In genomic region chr13:39419068-39419467, GRCh38 we compare ENCODE assay signal across 21 cellular contexts.
"Had no signal": no experiment of that assay in that cellular context is flagged by ENCODE, and none has a peak within 500 bp of the region (broad histone marks: within the 10 kb centered on the region; RNA-seq: fewer than 3 reads in every experiment).

No MANE protein-coding gene starts in this region.

- DNase-seq: activated B cell treated with CpG ODN at 0.5 μM for 24 hours; activated CD4-positive, alpha-beta T cell treated with anti-CD3 and anti-CD28 coated beads for 36 hours; activated CD4-positive, alpha-beta T cell treated with anti-CD3 and anti-CD28 coated beads, Interleukin-2, amount 50 U/mL, for 4 hours; activated CD8-positive, alpha-beta memory T cell treated with anti-CD3 and anti-CD28 coated beads for 24 hours; activated CD8-positive, alpha-beta memory T cell treated with anti-CD3 and anti-CD28 coated beads, Interleukin-2, amount 50 U/mL, for 4 hours; activated T-cell treated with anti-CD3 and anti-CD28 coated beads, Interleukin-2, amount 50 U/mL, for 24 hours; natural killer cell; pancreas; psoas muscle; right cardiac atrium; stimulated activated CD4-positive, alpha-beta T cell treated with anti-CD3 and anti-CD28 coated beads, Interleukin-12 subunit alpha, Interleukin-12 subunit beta, amount 100 ng/mL, for 4 hours; stimulated activated CD4-positive, alpha-beta T cell treated with anti-CD3 and anti-CD28 coated beads, Interleukin-4, amount 100 ng/mL, for 4 hours; stimulated activated naive CD8-positive, alpha-beta T cell treated with anti-CD3 and anti-CD28 coated beads, Interleukin-15, Interleukin-2, amounts not matched to agents 100 U/mL and 50 U/mL, for 24 hours; T1000 had no signal

- H3K4me3 ChIP-seq: ascending aorta, breast epithelium, coronary artery, lung, pancreas, psoas muscle had no signal

- ATAC-seq: activated CD4-positive, alpha-beta T cell treated with anti-CD3 and anti-CD28 coated beads for 36 hours; activated naive CD4-positive, alpha-beta T cell treated with anti-CD3 and anti-CD28 coated beads, Interleukin-2, amount 50 U/mL, for 72 hours; activated T-helper 17 cell treated with anti-CD3 and anti-CD28 coated beads, Interleukin-2, amount 50 U/mL, for 72 hours; left lobe of liver; natural killer cell; pancreas; psoas muscle; right cardiac atrium; stimulated activated naive CD8-positive, alpha-beta T cell treated with anti-CD3 and anti-CD28 coated beads, Interleukin-15, Interleukin-2, amounts not matched to agents 100 U/mL and 50 U/mL, for 24 hours had no signal

- H3K27me3 ChIP-seq: ascending aorta, breast epithelium, pancreas had no signal

- H3K36me3 ChIP-seq: ascending aorta, breast epithelium, pancreas had no signal

- H3K27ac ChIP-seq: ascending aorta, breast epithelium, pancreas, psoas muscle had no signal

- H3K9me3 ChIP-seq: ascending aorta, breast epithelium, pancreas, psoas muscle had no signal

- H3K4me1 ChIP-seq: pancreas had no signal
